ENCODE assay signal across 17 cellular contexts in the genomic region with DNA sequence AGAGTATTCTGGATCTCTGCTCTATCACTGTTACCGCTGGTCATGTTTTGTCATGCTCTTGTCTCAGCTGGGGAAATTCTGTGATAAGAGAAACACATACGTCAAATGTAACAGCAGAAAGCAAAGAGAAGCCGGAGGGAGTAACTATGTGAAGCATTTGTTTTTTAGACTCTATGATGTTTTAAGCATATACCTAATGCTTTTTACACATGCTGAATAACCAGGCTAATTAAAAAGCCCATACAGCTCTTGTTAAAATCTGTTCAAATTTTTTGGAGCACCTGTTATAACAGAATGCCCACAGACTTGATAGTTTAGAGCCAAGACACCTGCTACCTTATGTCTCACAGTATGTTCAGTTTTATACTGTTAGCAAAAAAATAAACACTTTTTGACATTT.
DNase-seq lines count a peak whose midpoint lies in the region; TF ChIP-seq lines count a peak whose summit lies in the region.
"Had no signal": no experiment of that assay in that cellular context is flagged by ENCODE, and none has a peak within 500 bp of the region (broad histone marks: within the 10 kb centered on the region; RNA-seq: fewer than 3 reads in every experiment).

No MANE protein-coding gene starts in this region.

- CTCF ChIA-PET in PC-9 (lab: Charles Lee) (no interaction called here), GM10248 (lab: Yijun Ruan, JAX) (no interaction called here)

- 0 out of 2 replicates have a peak overlapping the region, but pooled peaks have one; percentile 54 for H2AFZ ChIP-seq in Loucy (ENCODE audit: low read length)
- H2AFZ ChIP-seq in PC-9, result no peak overlapping the region; the same call in 1 of the 2 replicates

- H3K36me3 ChIP-seq in Loucy (ENCODE audit: insufficient read depth, low read length) (no peaks in the 10 kb centered on the region), PC-9 (ENCODE audit: low read depth) (no peaks in the 10 kb centered on the region)
- H3K36me3 ChIP-seq: BLaER1 treated with 17β-estradiol and CSF1 and Interleukin-3, amounts not matched to agents 10 nM and 100 nM had no signal

- no peak overlapping the region for H3K27ac ChIP-seq in PC-9
- H3K27ac ChIP-seq: GM23248, HL-60 had no signal

- H3K9me2 ChIP-seq in Loucy (replicated peaks; ENCODE audit: low read depth, low read length), result no peaks in the 10 kb centered on the region
- H3K9me2 ChIP-seq in PC-9 (ENCODE audit: insufficient read depth), result no peaks in the 10 kb centered on the region

- H4K20me1 ChIP-seq in Loucy (ENCODE audit: insufficient read depth, low read length, poor library complexity, severe bottlenecking), result no peaks in the 10 kb centered on the region
- no peaks in the 10 kb centered on the region for H4K20me1 ChIP-seq in PC-9 (ENCODE audit: insufficient read depth)
- H4K20me1 ChIP-seq: BLaER1 treated with 17β-estradiol and CSF1 and Interleukin-3, amounts not matched to agents 10 nM and 100 nM had no signal

- no peak overlapping the region for H3K9ac ChIP-seq in Loucy (ENCODE audit: low read depth, low read length, poor library complexity, severe bottlenecking)
- H3K9ac ChIP-seq: BLaER1 treated with 17β-estradiol and CSF1 and Interleukin-3, amounts not matched to agents 10 nM and 100 nM; GM23248 had no signal

- BruUV-seq in PC-9 (replicated peaks; lab: Mats Ljungman, UMichigan), result no TSS peak

- peaks cover 13% of the 10 kb centered on the region for H3K4me1 ChIP-seq in Loucy (ENCODE audit: insufficient read depth, low read length, poor library complexity, severe bottlenecking)
- H3K4me1 ChIP-seq in PC-9 (replicated peaks; ENCODE audit: insufficient read depth), result peaks cover 11% of the 10 kb centered on the region; the same call in 1 of the 2 replicates

- peak; percentile 65 for DNase-seq in NCI-H2171 treated with DMSO at 0.1 percent for 48 hours (lab: John Stamatoyannopoulos, UW)
- no peak for DNase-seq in NCI-H2171 (lab: John Stamatoyannopoulos, UW)
- peak; percentile 26 for DNase-seq in OCI-M1 (lab: John Stamatoyannopoulos, UW)
- no peak for DNase-seq in PC-9
- DNase-seq in OCI-M2 (lab: John Stamatoyannopoulos, UW; ENCODE audit: unreplicated experiment), result no peak
- no peak for DNase-seq in GM10248 (ENCODE audit: extremely low spot score)
- DNase-seq: 8988T; ACHN; Calu3; CD4-positive, CD25-positive, alpha-beta regulatory T cell; DMS153; DMS79 treated with DMSO at 0.1 percent for 48 hours; GF-D8; GM23248 had no signal

- H3K4me3 ChIP-seq in Loucy (ENCODE audit: low read length, poor library complexity, severe bottlenecking), result no peak overlapping the region
- H3K4me3 ChIP-seq in PC-9, result no peak overlapping the region
- H3K4me3 ChIP-seq: BLaER1 treated with 17β-estradiol and CSF1 and Interleukin-3, amounts not matched to agents 10 nM and 100 nM; GM23248 had no signal

- POLR2A ChIA-PET in PC-9 (lab: Charles Lee; ENCODE audit: unreplicated experiment) (no interaction called here), GM10248 (lab: Yijun Ruan, JAX) (no interaction called here)

- no peaks in the 10 kb centered on the region for H3K79me2 ChIP-seq in Loucy (ENCODE audit: insufficient read depth, low read length)
- H3K79me2 ChIP-seq in PC-9 (ENCODE audit: low read depth), result no peaks in the 10 kb centered on the region

- no peaks in the 10 kb centered on the region for H3K27me3 ChIP-seq in Loucy (ENCODE audit: insufficient read depth, low read length, poor library complexity, severe bottlenecking)
- no peaks in the 10 kb centered on the region for H3K27me3 ChIP-seq in PC-9 (ENCODE audit: insufficient read depth, low read depth)
- H3K27me3 ChIP-seq: BLaER1 treated with 17β-estradiol and CSF1 and Interleukin-3, amounts not matched to agents 10 nM and 100 nM had no signal

- intact Hi-C loops in PC-9 (cut with micrococcal nuclease; ENCODE audit: unreplicated experiment), result loop anchor here (10.0 kb wide), 1 partner anchor 93 kb away; no protein-coding TSS in a partner anchor

- TF ChIP-seq CTCF in Loucy (conservative IDR thresholded peaks at IDR 0.05; ENCODE audit: low read length) (no peak), PC-9 (conservative IDR thresholded peaks at IDR 0.05) (no peak), GM10248 (IDR thresholded peaks at IDR 0.05; ENCODE audit: control extremely low read depth, extremely low read depth, low read depth, missing control alignments) (no peak)

- H3F3A ChIP-seq in Loucy (ENCODE audit: low read depth) (no peaks in the 10 kb centered on the region; the same call in 1 of the 2 replicates), PC-9 (ENCODE audit: insufficient read depth, low read depth) (no peaks in the 10 kb centered on the region)

- no peaks in the 10 kb centered on the region for H3K9me3 ChIP-seq in Loucy (ENCODE audit: insufficient read depth, low read depth, low read length)
- H3K9me3 ChIP-seq in PC-9 (ENCODE audit: insufficient read depth, low read depth), result no peaks in the 10 kb centered on the region
- H3K9me3 ChIP-seq: BLaER1 treated with 17β-estradiol and CSF1 and Interleukin-3, amounts not matched to agents 10 nM and 100 nM had no signal

- H3K4me2 ChIP-seq in Loucy (ENCODE audit: low read depth, low read length, poor library complexity, severe bottlenecking) (no peak overlapping the region), PC-9 (no peak overlapping the region)

Comparison
In these comparisons a context has a peak if more than half of its experiments do, and no peak if none do; other contexts are left out.
1. DNase-seq: peak in NCI-H2171 treated with DMSO at 0.1 percent for 48 hours (single experiment) and OCI-M1 (single experiment); none in NCI-H2171 (single experiment), PC-9 (0 of 2), OCI-M2 (single experiment) and GM10248 (single experiment).